In the genomic region with DNA sequence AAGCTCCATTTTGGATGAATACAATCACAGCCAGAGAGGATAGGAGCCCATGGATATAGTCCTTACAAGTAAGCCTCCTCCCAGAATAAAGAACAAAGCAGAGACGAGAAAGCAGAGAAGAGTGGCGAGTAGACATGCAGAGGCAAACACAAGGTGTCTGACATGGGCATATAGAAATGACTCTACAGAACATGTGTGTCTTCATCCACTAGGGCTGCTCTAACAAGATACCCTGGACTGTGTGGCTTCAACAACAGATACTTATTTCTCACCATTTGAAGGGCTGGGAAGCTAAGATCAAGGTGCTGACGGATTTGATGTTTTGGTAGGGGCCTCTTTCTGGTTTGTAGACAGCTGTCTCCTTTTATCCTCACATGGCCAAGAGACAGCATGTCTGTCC, we compare ENCODE assay signal across 26 cellular contexts.
"Had no signal": no experiment of that assay in that cellular context is flagged by ENCODE, and none has a peak within 500 bp of the region (broad histone marks: within the 10 kb centered on the region; RNA-seq: fewer than 3 reads in every experiment).

No MANE protein-coding gene starts in this region.

- H3K27ac Mint-ChIP-seq: activated CD4-positive, alpha-beta memory T cell treated with anti-CD3 and anti-CD28 coated beads for 36 hours; activated naive CD4-positive, alpha-beta T cell treated with anti-CD3 and anti-CD28 coated beads, Interleukin-2, amount 10 ng/mL, durations not matched to agents 7 days and 5 days; activated naive CD8-positive, alpha-beta T cell treated with anti-CD3 and anti-CD28 coated beads, Interleukin-2, amount 10 ng/mL, durations not matched to agents 7 days and 5 days; brain; natural killer cell; stimulated activated naive CD8-positive, alpha-beta T cell treated with anti-CD3 and anti-CD28 coated beads, Interleukin-15, Interleukin-2, amounts not matched to agents 100 ng/mL and 50 ng/mL, for 24 hours; type B pancreatic cell had no signal

- H3K4me3 Mint-ChIP-seq: activated CD4-positive, alpha-beta memory T cell treated with anti-CD3 and anti-CD28 coated beads for 36 hours; activated naive CD4-positive, alpha-beta T cell treated with anti-CD3 and anti-CD28 coated beads, Interleukin-2, amount 10 ng/mL, durations not matched to agents 7 days and 5 days; activated naive CD8-positive, alpha-beta T cell treated with anti-CD3 and anti-CD28 coated beads, Interleukin-2, amount 10 ng/mL, durations not matched to agents 7 days and 5 days; brain; natural killer cell; stimulated activated naive CD8-positive, alpha-beta T cell treated with anti-CD3 and anti-CD28 coated beads, Interleukin-15, Interleukin-2, amounts not matched to agents 100 ng/mL and 50 ng/mL, for 24 hours; type B pancreatic cell had no signal

- H3K4me1 ChIP-seq: ascending aorta, lower lobe of right lung, spleen, uterus had no signal

- DNase-seq: activated CD4-positive, alpha-beta memory T cell treated with anti-CD3 and anti-CD28 coated beads for 36 hours; activated CD4-positive, alpha-beta T cell treated with anti-CD3 and anti-CD28 coated beads for 48 hours; activated CD8-positive, alpha-beta memory T cell treated with anti-CD3 and anti-CD28 coated beads, Interleukin-2, amount 50 U/mL, for 4 hours; activated gamma-delta T cell; activated naive CD4-positive, alpha-beta T cell treated with anti-CD3 and anti-CD28 coated beads, Interleukin-2, amount 10 ng/mL, durations not matched to agents 7 days and 5 days; activated naive CD8-positive, alpha-beta T cell treated with anti-CD3 and anti-CD28 coated beads, Interleukin-2, amount 10 ng/mL, durations not matched to agents 7 days and 5 days; activated T-cell treated with anti-CD3 and anti-CD28 coated beads, Interleukin-2, amount 50 U/mL, for 1 hour; cerebellar nuclear complex; dorsolateral prefrontal cortex; effector memory CD4-positive, alpha-beta T cell; left lung; lower lobe of right lung; mesendoderm; natural killer cell; posterior cingulate gyrus; right cardiac atrium; spleen; substantia nigra; uterus had no signal

- H3K4me1 Mint-ChIP-seq: activated naive CD4-positive, alpha-beta T cell treated with anti-CD3 and anti-CD28 coated beads, Interleukin-2, amount 10 ng/mL, durations not matched to agents 7 days and 5 days; activated naive CD8-positive, alpha-beta T cell treated with anti-CD3 and anti-CD28 coated beads, Interleukin-2, amount 10 ng/mL, durations not matched to agents 7 days and 5 days; brain; natural killer cell had no signal

- ATAC-seq: left lung, lower lobe of right lung, natural killer cell, right cardiac atrium had no signal

- H3K9me3 Mint-ChIP-seq: activated CD4-positive, alpha-beta memory T cell treated with anti-CD3 and anti-CD28 coated beads for 36 hours; activated naive CD4-positive, alpha-beta T cell treated with anti-CD3 and anti-CD28 coated beads, Interleukin-2, amount 10 ng/mL, durations not matched to agents 7 days and 5 days; activated naive CD8-positive, alpha-beta T cell treated with anti-CD3 and anti-CD28 coated beads, Interleukin-2, amount 10 ng/mL, durations not matched to agents 7 days and 5 days; brain; natural killer cell; stimulated activated naive CD8-positive, alpha-beta T cell treated with anti-CD3 and anti-CD28 coated beads, Interleukin-15, Interleukin-2, amounts not matched to agents 100 ng/mL and 50 ng/mL, for 24 hours; type B pancreatic cell had no signal

- FAIRE-seq: frontal cortex had no signal

- H3K27me3 Mint-ChIP-seq: brain, type B pancreatic cell had no signal

- H3K9me3 ChIP-seq: ascending aorta, left lung, lower lobe of right lung, spleen, uterus had no signal

- H3K4me3 ChIP-seq: ascending aorta, cardiac muscle cell, coronary artery, dorsolateral prefrontal cortex, left lung, lower lobe of right lung, spleen, uterus had no signal

- H3K36me3 ChIP-seq: ascending aorta, cardiac muscle cell, left lung, lower lobe of right lung, spleen, uterus had no signal

- H3K27ac ChIP-seq: ascending aorta, cardiac muscle cell, coronary artery, dorsolateral prefrontal cortex, left lung, lower lobe of right lung, spleen, uterus had no signal

- H3K27me3 ChIP-seq: ascending aorta, cardiac muscle cell, dorsolateral prefrontal cortex, left lung, spleen, uterus had no signal
